22 cellular contexts compared by ENCODE assay signal in the genomic region with DNA sequence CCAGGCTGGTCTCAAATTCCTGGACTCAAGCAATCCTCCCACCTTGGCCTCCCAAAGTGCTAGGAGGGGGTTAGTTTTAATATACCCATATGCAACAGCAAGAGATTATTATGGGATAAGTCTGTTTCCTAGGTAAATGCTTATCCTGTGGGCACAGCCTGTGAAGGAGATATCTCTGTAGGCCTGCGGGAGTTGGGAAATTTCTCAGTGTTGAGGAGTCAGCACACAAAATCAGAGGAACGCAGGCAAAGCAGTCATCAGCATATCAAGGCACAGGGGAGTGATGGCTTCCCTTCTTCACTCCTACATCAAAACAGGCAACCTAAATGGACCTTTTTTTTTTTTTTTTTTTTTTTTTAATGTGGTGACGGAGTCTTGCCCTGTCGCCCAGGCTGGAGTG.
"Had no signal": no experiment of that assay in that cellular context is flagged by ENCODE, and none has a peak within 500 bp of the region (broad histone marks: within the 10 kb centered on the region; RNA-seq: fewer than 3 reads in every experiment).

No MANE protein-coding gene starts in this region.

- H3K27ac ChIP-seq: parathyroid adenoma, psoas muscle, right lobe of liver, sigmoid colon, upper lobe of right lung, uterus had no signal

- H3K36me3 ChIP-seq: neutrophil, right lobe of liver, sigmoid colon, stomach, thoracic aorta, thyroid gland, tibial nerve, upper lobe of right lung, uterus had no signal

- DNase-seq: naive thymus-derived CD4-positive, alpha-beta T cell; natural killer cell; posterior cingulate gyrus; psoas muscle; right cardiac atrium; right lobe of liver; sigmoid colon; small intestine; stimulated activated CD4-positive, alpha-beta T cell treated with anti-CD3 and anti-CD28 coated beads, Interleukin-15, amount 100 ng/mL, for 24 hours; stimulated activated CD4-positive, alpha-beta T cell treated with anti-CD3 and anti-CD28 coated beads, Interleukin-2, amount 100 ng/mL, for 24 hours; stimulated activated CD4-positive, alpha-beta T cell treated with anti-CD3 and anti-CD28 coated beads, Interleukin-2, amount 100 ng/mL, for 48 hours; stimulated activated CD4-positive, alpha-beta T cell treated with anti-CD3 and anti-CD28 coated beads, Interleukin-4, amount 100 ng/mL, for 24 hours; stimulated activated naive B cell treated with anti-CD40 and anti-IgM and Interleukin-4, amounts not matched to agents 10 μg/mL and 1 μg/mL and 100 μg/mL, for 72 hours; stimulated activated naive CD4-positive, alpha-beta T cell treated with Interleukin-2 at 50 U/mL for 16 hours; stomach; thyroid gland; upper lobe of right lung; uterus had no signal

- H3K9ac ChIP-seq: parathyroid adenoma had no signal

- H3K79me2 ChIP-seq: parathyroid adenoma had no signal

- H3K4me3 ChIP-seq: psoas muscle, right lobe of liver, sigmoid colon, stomach, thoracic aorta, thyroid gland, tibial nerve, upper lobe of right lung, uterus had no signal

- H2AFZ ChIP-seq: parathyroid adenoma had no signal

- H3K9me3 ChIP-seq: neutrophil, psoas muscle, right lobe of liver, sigmoid colon, stomach, thoracic aorta, thyroid gland, tibial nerve, upper lobe of right lung, uterus had no signal

- H3K4me1 ChIP-seq: parathyroid adenoma, uterus had no signal

- FAIRE-seq: small intestine had no signal

- H3K27me3 ChIP-seq: neutrophil, right lobe of liver, sigmoid colon, thyroid gland, tibial nerve, upper lobe of right lung, uterus had no signal
